ENCODE assay signal across 8 cellular contexts in genomic region chr2:148020036-148020357, GRCh38. TPM values are rescaled to one million over a fixed set of nuclear protein-coding genes. Genes with fewer than 3 reads are reported as not detected.
A peak's percentile ranks its signal among the peaks of the same experiment; 100 is the strongest.
DNase-seq lines count a peak whose midpoint lies in the region; ATAC-seq, FAIRE-seq and TF ChIP-seq lines count a peak whose summit lies in the region.

No MANE protein-coding gene starts in this region.

- 0 to 1% (median 1%) methylated on average over 9 of the region's 9 CpGs for WGBS in small intestine, 3 donors

- no peak for FAIRE-seq in small intestine (lab: Jason Lieb, UNC)

- H3K4me1 Mint-ChIP-seq in CD8-positive, alpha-beta T cell (ENCODE audit: low read depth): peaks cover 74% of the 10 kb centered on the region
- peaks cover 39% of the 10 kb centered on the region for H3K4me1 Mint-ChIP-seq in activated CD4-positive, alpha-beta memory T cell treated with anti-CD3 and anti-CD28 coated beads for 36 hours (ENCODE audit: low read depth)

- peaks cover 23% of the 10 kb centered on the region for H3K36me3 Mint-ChIP-seq in CD8-positive, alpha-beta T cell
- peaks cover 8% of the 10 kb centered on the region for H3K36me3 Mint-ChIP-seq in activated CD4-positive, alpha-beta memory T cell treated with anti-CD3 and anti-CD28 coated beads for 36 hours

- no peaks in the 10 kb centered on the region for H3K36me3 ChIP-seq in CD8-positive, alpha-beta T cell (ENCODE audit: insufficient read depth, low read length)
- H3K36me3 ChIP-seq in right atrium auricular region: no peaks in the 10 kb centered on the region
- no peaks in the 10 kb centered on the region for H3K36me3 ChIP-seq in small intestine (ENCODE audit: control insufficient read depth in 2 of 2, insufficient read depth in 2 of 2, low read length in 2 of 2)

- peak overlapping the region; percentile 96 for H3K4me3 ChIP-seq in CD8-positive, alpha-beta T cell (ENCODE audit: low read depth, low read length)
- peak overlapping the region; percentile 79 to 89 for H3K4me3 ChIP-seq in right atrium auricular region
- H3K4me3 ChIP-seq in small intestine (ENCODE audit: low read depth in 1 of 2, low read length in 2 of 2): peak overlapping the region; percentile 75 to 83

- no peak for ATAC-seq in CD8-positive, alpha-beta T cell
- ATAC-seq in HG02840 (IDR thresholded peaks at IDR 0.05; ENCODE audit: low FRiP score, unreplicated experiment): peak; percentile 23

- CTCF ChIA-PET in CD8-positive, alpha-beta T cell (lab: Charles Lee): interaction anchor here (1.2 to 2.1 kb wide), 3 partner anchors 30 to 700 kb away, joined by 3 to 8 read pairs (median 6); no protein-coding TSS in a partner anchor
- CTCF ChIA-PET in activated CD4-positive, alpha-beta memory T cell treated with anti-CD3 and anti-CD28 coated beads for 36 hours (lab: Charles Lee): interaction anchor here (1.5 to 1.7 kb wide), 2 partner anchors 30 to 624 kb away, joined by 5 read pairs; no protein-coding TSS in a partner anchor

- H3K27me3 Mint-ChIP-seq in CD8-positive, alpha-beta T cell (ENCODE audit: low read depth): no peaks in the 10 kb centered on the region
- no peaks in the 10 kb centered on the region for H3K27me3 Mint-ChIP-seq in activated CD4-positive, alpha-beta memory T cell treated with anti-CD3 and anti-CD28 coated beads for 36 hours

- H3K27me3 ChIP-seq in CD8-positive, alpha-beta T cell (ENCODE audit: insufficient read depth, low read length): no peaks in the 10 kb centered on the region
- H3K27me3 ChIP-seq in right atrium auricular region: no peaks in the 10 kb centered on the region
- H3K27me3 ChIP-seq in small intestine (ENCODE audit: control insufficient read depth in 2 of 2, insufficient read depth in 2 of 2, low read length in 2 of 2): no peaks in the 10 kb centered on the region

- H3K4me1 ChIP-seq in CD8-positive, alpha-beta T cell (ENCODE audit: insufficient read depth, low read length): peaks cover 47% of the 10 kb centered on the region
- H3K4me1 ChIP-seq in right atrium auricular region: peaks cover 0 to 40% of the 10 kb centered on the region in 2 donors
- H3K4me1 ChIP-seq in small intestine (ENCODE audit: control insufficient read depth in 2 of 2, insufficient read depth in 1 of 2, low read depth in 1 of 2, low read length in 1 of 2): peaks cover 0 to 3% of the 10 kb centered on the region in 2 donors

- no peaks in the 10 kb centered on the region for H3K9me3 ChIP-seq in CD8-positive, alpha-beta T cell (ENCODE audit: low read length)
- H3K9me3 ChIP-seq in right atrium auricular region: no peaks in the 10 kb centered on the region
- no peaks in the 10 kb centered on the region for H3K9me3 ChIP-seq in small intestine (ENCODE audit: control insufficient read depth, low read depth)

- intact Hi-C loops in CD8-positive, alpha-beta T cell (cut with DNase I, micrococcal nuclease): loop anchor here (1.0 to 5.0 kb wide), 11 partner anchors 37 to 1567 kb away; partner anchors contain the start of genes EPC2 (in 2 of the 2), MMADHC (in 2 of the 2), ACVR2A (in 1 of the 2) and KIF5C (in 1 of the 2)
- intact Hi-C loops in activated CD4-positive, alpha-beta memory T cell treated with anti-CD3 and anti-CD28 coated beads for 36 hours (cut with micrococcal nuclease): loop anchor here (1.0 to 5.0 kb wide), 11 partner anchors 19 to 1567 kb away; partner anchors contain the start of genes KIF5C and MMADHC
- intact Hi-C loops in posterior vena cava (cut with DNase I): no loop called here

- no peaks in the 10 kb centered on the region for H3K9me3 Mint-ChIP-seq in CD8-positive, alpha-beta T cell
- no peaks in the 10 kb centered on the region for H3K9me3 Mint-ChIP-seq in activated CD4-positive, alpha-beta memory T cell treated with anti-CD3 and anti-CD28 coated beads for 36 hours

- POLR2A ChIA-PET in CD8-positive, alpha-beta T cell (lab: Charles Lee): interaction anchor here (1.0 to 2.7 kb wide), 5 partner anchors 8 to 626 kb away, joined by 3 to 12 read pairs (median 5); partner anchors contain the start of gene ACVR2A
- POLR2A ChIA-PET in activated CD4-positive, alpha-beta memory T cell treated with anti-CD3 and anti-CD28 coated beads for 36 hours (lab: Charles Lee): interaction anchor here (0.6 to 1.2 kb wide), 2 partner anchors 10 to 45 kb away, joined by 3 read pairs; no protein-coding TSS in a partner anchor

- peak overlapping the region; percentile 98 for H3K27ac Mint-ChIP-seq in CD8-positive, alpha-beta T cell
- peak overlapping the region; percentile 97 for H3K27ac Mint-ChIP-seq in activated CD4-positive, alpha-beta memory T cell treated with anti-CD3 and anti-CD28 coated beads for 36 hours

- peak overlapping the region; percentile 85 for H3K27ac ChIP-seq in CD8-positive, alpha-beta T cell (ENCODE audit: low read depth, low read length)
- H3K27ac ChIP-seq in right atrium auricular region: peak overlapping the region; percentile 80 to 94
- peak overlapping the region; percentile 53 to 89 for H3K27ac ChIP-seq in small intestine (ENCODE audit: low read depth in 1 of 2, low read length in 1 of 2)

- H3K4me3 Mint-ChIP-seq in CD8-positive, alpha-beta T cell: peak overlapping the region; percentile 100
- H3K4me3 Mint-ChIP-seq in activated CD4-positive, alpha-beta memory T cell treated with anti-CD3 and anti-CD28 coated beads for 36 hours: peak overlapping the region; percentile 100

- DNase-seq in CD8-positive, alpha-beta T cell: peak in 1 of 7 experiments; percentile 11
- DNase-seq in activated CD4-positive, alpha-beta memory T cell treated with anti-CD3 and anti-CD28 coated beads for 36 hours: no peak
- DNase-seq in right atrium auricular region (ENCODE audit: low spot score): no peak
- DNase-seq in small intestine: no peak
- no peak for DNase-seq in posterior vena cava (ENCODE audit: low spot score)
- DNase-seq in NCI-H1092 (lab: John Stamatoyannopoulos, UW): no peak
- no peak for DNase-seq in stimulated activated CD4-positive, alpha-beta T cell treated with anti-CD3 and anti-CD28 coated beads, Interleukin-4, amount 100 ng/mL, for 4 hours

- no peak for TF ChIP-seq CTCF in CD8-positive, alpha-beta T cell (IDR thresholded peaks at IDR 0.05)
- TF ChIP-seq CTCF in right atrium auricular region (IDR thresholded peaks at IDR 0.05): no peak

RNA-seq across cellular contexts. Expression of gene ORC4, which starts 0.5 kb away (rescaled TPM):
- 10 to 100 TPM; 28.5 to 29.9 TPM for total RNA-seq in CD8-positive, alpha-beta T cell
- total RNA-seq in activated CD4-positive, alpha-beta memory T cell treated with anti-CD3 and anti-CD28 coated beads for 36 hours: 10 to 100 TPM; 34.1 to 34.9 TPM
- total RNA-seq in right atrium auricular region (10 to 100 TPM; 32.7 to 64.3 TPM), posterior vena cava (10 to 100 TPM; 36.4 to 37.6 TPM)
- polyA plus RNA-seq in small intestine: 10 to 100 TPM; 10.1 to 16.0 (median 11.1) TPM

RNA-seq across cellular contexts. Expression of gene MBD5, which starts 0.9 kb away (rescaled TPM):
- 10 to 100 TPM; 39.7 to 51.0 TPM for total RNA-seq in CD8-positive, alpha-beta T cell
- 10 to 100 TPM; 17.6 to 19.1 TPM for total RNA-seq in activated CD4-positive, alpha-beta memory T cell treated with anti-CD3 and anti-CD28 coated beads for 36 hours
- 10 to 100 TPM; 14.5 to 22.8 TPM for total RNA-seq in right atrium auricular region
- 1 to 10 TPM; 2.7 to 6.2 (median 3.1) TPM for polyA plus RNA-seq in small intestine
- total RNA-seq in posterior vena cava: 10 to 100 TPM; 39.8 to 40.8 TPM

Comparison
In these comparisons a context has a peak if more than half of its experiments do, and no peak if none do; other contexts are left out.
1. intact Hi-C loops: an anchor here in CD8-positive, alpha-beta T cell (1.0 to 5.0 kb wide) and activated CD4-positive, alpha-beta memory T cell treated with anti-CD3 and anti-CD28 coated beads for 36 hours (1.0 to 5.0 kb wide); none called in posterior vena cava.